Comparison of ENCODE assay signal across 1 cellular context in the genomic region with DNA sequence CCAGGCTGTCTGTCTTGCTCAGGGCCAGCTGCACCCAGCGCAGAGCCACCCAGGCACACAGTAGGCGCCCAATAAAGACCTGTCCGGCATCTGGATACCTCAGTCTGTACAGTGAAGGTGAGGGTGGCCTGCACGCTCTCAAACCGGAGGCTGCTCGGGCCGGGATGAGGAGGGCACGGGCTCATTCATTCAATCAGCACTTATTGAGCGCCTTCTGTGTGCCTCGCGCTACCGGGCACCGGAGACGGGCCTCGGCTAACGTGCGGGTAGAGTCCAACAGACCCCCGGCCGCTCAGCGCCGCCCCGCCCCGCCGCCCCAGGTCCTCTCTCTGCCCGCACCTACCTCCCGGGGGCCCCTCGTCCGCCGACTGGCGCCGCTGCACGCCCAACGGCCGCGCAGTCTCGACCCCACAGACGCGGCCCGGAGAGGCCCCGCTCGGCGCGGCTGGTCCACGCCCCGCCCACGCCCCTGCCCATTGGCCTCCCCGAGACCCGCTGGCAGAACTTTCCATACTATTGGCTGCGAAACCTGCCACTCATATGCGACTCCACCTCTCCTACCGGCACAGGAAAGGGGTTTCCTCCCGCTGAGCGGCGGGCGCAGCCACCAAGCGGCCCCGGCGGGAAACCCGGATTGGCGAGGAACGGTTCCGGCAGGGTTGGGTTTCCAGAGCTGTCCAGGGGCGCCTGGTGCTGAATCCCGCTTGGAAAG.
TF ChIP-seq lines count a peak whose summit lies in the region.

A gene with protein sequence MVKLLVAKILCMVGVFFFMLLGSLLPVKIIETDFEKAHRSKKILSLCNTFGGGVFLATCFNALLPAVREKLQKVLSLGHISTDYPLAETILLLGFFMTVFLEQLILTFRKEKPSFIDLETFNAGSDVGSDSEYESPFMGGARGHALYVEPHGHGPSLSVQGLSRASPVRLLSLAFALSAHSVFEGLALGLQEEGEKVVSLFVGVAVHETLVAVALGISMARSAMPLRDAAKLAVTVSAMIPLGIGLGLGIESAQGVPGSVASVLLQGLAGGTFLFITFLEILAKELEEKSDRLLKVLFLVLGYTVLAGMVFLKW (minus strand): TSS at position 416 of the 712 bp plus-strand sequence. CDS start 2,760 bp downstream, outside the sequence.

TF ChIP-seq in GM23338, 12 proteins besides CTCF, POLR2A, EP300 and RAD21:
- TF ChIP-seq CREB1 (CRISPR knock-in tag; IDR thresholded peaks at IDR 0.05; ENCODE audit: low read depth) (peak; percentile 86), POLR2AphosphoS5 (IDR thresholded peaks at IDR 0.05; ENCODE audit: low read depth) (peak; percentile 64), ZNF114 (CRISPR knock-in tag; IDR thresholded peaks at IDR 0.05) (peak; percentile 89; the same call in 1 of the 2 replicates), NANOG (IDR thresholded peaks at IDR 0.05; ENCODE audit: borderline replicate concordance) (no peak), ZNF331 (CRISPR knock-in tag; IDR thresholded peaks at IDR 0.05; ENCODE audit: low read depth) (no peak), EZH2 (IDR thresholded peaks at IDR 0.05; ENCODE audit: low read depth, unreplicated experiment) (no peak)
- TF ChIP-seq, protein P1, sequence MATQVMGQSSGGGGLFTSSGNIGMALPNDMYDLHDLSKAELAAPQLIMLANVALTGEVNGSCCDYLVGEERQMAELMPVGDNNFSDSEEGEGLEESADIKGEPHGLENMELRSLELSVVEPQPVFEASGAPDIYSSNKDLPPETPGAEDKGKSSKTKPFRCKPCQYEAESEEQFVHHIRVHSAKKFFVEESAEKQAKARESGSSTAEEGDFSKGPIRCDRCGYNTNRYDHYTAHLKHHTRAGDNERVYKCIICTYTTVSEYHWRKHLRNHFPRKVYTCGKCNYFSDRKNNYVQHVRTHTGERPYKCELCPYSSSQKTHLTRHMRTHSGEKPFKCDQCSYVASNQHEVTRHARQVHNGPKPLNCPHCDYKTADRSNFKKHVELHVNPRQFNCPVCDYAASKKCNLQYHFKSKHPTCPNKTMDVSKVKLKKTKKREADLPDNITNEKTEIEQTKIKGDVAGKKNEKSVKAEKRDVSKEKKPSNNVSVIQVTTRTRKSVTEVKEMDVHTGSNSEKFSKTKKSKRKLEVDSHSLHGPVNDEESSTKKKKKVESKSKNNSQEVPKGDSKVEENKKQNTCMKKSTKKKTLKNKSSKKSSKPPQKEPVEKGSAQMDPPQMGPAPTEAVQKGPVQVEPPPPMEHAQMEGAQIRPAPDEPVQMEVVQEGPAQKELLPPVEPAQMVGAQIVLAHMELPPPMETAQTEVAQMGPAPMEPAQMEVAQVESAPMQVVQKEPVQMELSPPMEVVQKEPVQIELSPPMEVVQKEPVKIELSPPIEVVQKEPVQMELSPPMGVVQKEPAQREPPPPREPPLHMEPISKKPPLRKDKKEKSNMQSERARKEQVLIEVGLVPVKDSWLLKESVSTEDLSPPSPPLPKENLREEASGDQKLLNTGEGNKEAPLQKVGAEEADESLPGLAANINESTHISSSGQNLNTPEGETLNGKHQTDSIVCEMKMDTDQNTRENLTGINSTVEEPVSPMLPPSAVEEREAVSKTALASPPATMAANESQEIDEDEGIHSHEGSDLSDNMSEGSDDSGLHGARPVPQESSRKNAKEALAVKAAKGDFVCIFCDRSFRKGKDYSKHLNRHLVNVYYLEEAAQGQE (IDR thresholded peaks at IDR 0.05; ENCODE audit: unreplicated experiment) = peak; percentile 99
- TF ChIP-seq, protein P2, sequence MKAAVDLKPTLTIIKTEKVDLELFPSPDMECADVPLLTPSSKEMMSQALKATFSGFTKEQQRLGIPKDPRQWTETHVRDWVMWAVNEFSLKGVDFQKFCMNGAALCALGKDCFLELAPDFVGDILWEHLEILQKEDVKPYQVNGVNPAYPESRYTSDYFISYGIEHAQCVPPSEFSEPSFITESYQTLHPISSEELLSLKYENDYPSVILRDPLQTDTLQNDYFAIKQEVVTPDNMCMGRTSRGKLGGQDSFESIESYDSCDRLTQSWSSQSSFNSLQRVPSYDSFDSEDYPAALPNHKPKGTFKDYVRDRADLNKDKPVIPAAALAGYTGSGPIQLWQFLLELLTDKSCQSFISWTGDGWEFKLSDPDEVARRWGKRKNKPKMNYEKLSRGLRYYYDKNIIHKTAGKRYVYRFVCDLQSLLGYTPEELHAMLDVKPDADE (IDR thresholded peaks at IDR 0.05) = peak; percentile 76
TF ChIP-seq in GM23338: peak in this region for 5.
